Comparison of ENCODE assay signal across 1 cellular context in genomic region chr13:41694902-41695301, GRCh38.
TF ChIP-seq lines count a peak whose summit lies in the region.

No MANE protein-coding gene starts in this region.

TF ChIP-seq in HepG2, 621 proteins besides CTCF, POLR2A, EP300 and RAD21 (continued from another document):
- TF ChIP-seq ZNF276 (CRISPR knock-in tag; IDR thresholded peaks at IDR 0.05; ENCODE audit: low read depth) (no peak), MEIS1 (CRISPR knock-in tag; IDR thresholded peaks at IDR 0.05; ENCODE audit: borderline replicate concordance) (no peak), MXD4 (CRISPR knock-in tag; IDR thresholded peaks at IDR 0.05) (no peak), ZNF180 (CRISPR knock-in tag; IDR thresholded peaks at IDR 0.05; ENCODE audit: borderline replicate concordance, low read depth) (no peak), ZBTB25 (CRISPR knock-in tag; IDR thresholded peaks at IDR 0.05) (no peak), ZNF451 (CRISPR knock-in tag; IDR thresholded peaks at IDR 0.05) (no peak), NFRKB (IDR thresholded peaks at IDR 0.05) (no peak), ZBTB7A (CRISPR knock-in tag; IDR thresholded peaks at IDR 0.05) (no peak), HNRNPK (IDR thresholded peaks at IDR 0.05; ENCODE audit: low read depth, low read length, poor library complexity, severe bottlenecking) (no peak), GFI1 (CRISPR knock-in tag; IDR thresholded peaks at IDR 0.05; ENCODE audit: borderline replicate concordance) (no peak)
